ENCODE assay signal across 19 cellular contexts in genomic region chr15:95106781-95107180, GRCh38.
A peak's percentile ranks its signal among the peaks of the same experiment; 100 is the strongest.
DNase-seq lines count a peak whose midpoint lies in the region; TF ChIP-seq lines count a peak whose summit lies in the region.
"Had no signal": no experiment of that assay in that cellular context is flagged by ENCODE, and none has a peak within 500 bp of the region (broad histone marks: within the 10 kb centered on the region; RNA-seq: fewer than 3 reads in every experiment).

No MANE protein-coding gene starts in this region.

- POLR2A ChIA-PET in RWPE1 (lab: Yijun Ruan, JAX; ENCODE audit: low non-redundant PET) = no interaction called here

- TF ChIP-seq CTCF in neural progenitor cell (IDR thresholded peaks at IDR 0.05) = no peak
- no peak for TF ChIP-seq CTCF in RWPE1 (conservative IDR thresholded peaks at IDR 0.05; ENCODE audit: low read depth)
- TF ChIP-seq CTCF in right atrium auricular region (IDR thresholded peaks at IDR 0.05) = no peak

- peak overlapping the region; percentile 32 for H3K4me2 ChIP-seq in neural progenitor cell
- H3K4me2 ChIP-seq: BLaER1 treated with 17β-estradiol and CSF1 and Interleukin-3, amounts not matched to agents 10 nM and 100 nM had no signal

- H3F3A ChIP-seq in neural progenitor cell (ENCODE audit: low read depth) = no peaks in the 10 kb centered on the region

- CTCF ChIA-PET in RWPE1 (lab: Yijun Ruan, JAX) = no interaction called here

- H3K79me2 ChIP-seq in neural progenitor cell (ENCODE audit: low read depth) = no peaks in the 10 kb centered on the region

- H4K20me1 ChIP-seq in neural progenitor cell (ENCODE audit: low read depth) = no peaks in the 10 kb centered on the region
- H4K20me1 ChIP-seq: BLaER1 treated with 17β-estradiol and CSF1 and Interleukin-3, amounts not matched to agents 10 nM and 100 nM had no signal

- no peak overlapping the region for H3K27ac Mint-ChIP-seq in neural progenitor cell
- H3K27ac Mint-ChIP-seq: B cell; CD4-positive, alpha-beta T cell; CD8-positive, alpha-beta T cell had no signal

- peaks cover 10% of the 10 kb centered on the region for H3K4me1 ChIP-seq in neural progenitor cell
- no peaks in the 10 kb centered on the region for H3K4me1 ChIP-seq in right atrium auricular region
- H3K4me1 ChIP-seq: BLaER1 treated with 17β-estradiol and CSF1 and Interleukin-3, amounts not matched to agents 10 nM and 100 nM had no signal

- no peak overlapping the region for H2AFZ ChIP-seq in neural progenitor cell (replicated peaks)

- no peaks in the 10 kb centered on the region for H3K9me3 Mint-ChIP-seq in neural progenitor cell
- H3K9me3 Mint-ChIP-seq: CD8-positive, alpha-beta T cell had no signal

- in situ Hi-C loops in G401 (cut with HindIII; ENCODE audit: low sequenced_read_pairs) = no loop called here

- H3K4me3 ChIP-seq in neural progenitor cell (no peak overlapping the region), right atrium auricular region (no peak overlapping the region)
- H3K4me3 ChIP-seq: BLaER1 treated with 17β-estradiol and CSF1 and Interleukin-3, amounts not matched to agents 10 nM and 100 nM had no signal

- H3K9ac ChIP-seq in neural progenitor cell = no peak overlapping the region
- H3K9ac ChIP-seq: BLaER1 treated with 17β-estradiol and CSF1 and Interleukin-3, amounts not matched to agents 10 nM and 100 nM had no signal

- H3K27ac ChIP-seq in neural progenitor cell (no peak overlapping the region), RWPE1 (no peak overlapping the region), right atrium auricular region (no peak overlapping the region)
- H3K27ac ChIP-seq: BLaER1 treated with 17β-estradiol and CSF1 and Interleukin-3, amounts not matched to agents 10 nM and 100 nM; C4-2B had no signal

- no peaks in the 10 kb centered on the region for H3K36me3 ChIP-seq in neural progenitor cell
- H3K36me3 ChIP-seq in right atrium auricular region = no peaks in the 10 kb centered on the region
- H3K36me3 ChIP-seq: BLaER1 treated with 17β-estradiol and CSF1 and Interleukin-3, amounts not matched to agents 10 nM and 100 nM had no signal

- H3K36me3 Mint-ChIP-seq in neural progenitor cell = no peaks in the 10 kb centered on the region
- H3K36me3 Mint-ChIP-seq: CD8-positive, alpha-beta T cell had no signal

- peak; percentile 76 for DNase-seq in G401 (ENCODE audit: low spot score)
- peak; percentile 38 for DNase-seq in cerebellum (ENCODE audit: low spot score)
- DNase-seq in medulla oblongata (ENCODE audit: extremely low spot score) = peak; percentile 2
- peak; percentile 22 for DNase-seq in neural progenitor cell (ENCODE audit: low spot score)
- DNase-seq in NCI-H446 treated with DMSO at 0.1 percent for 48 hours (lab: John Stamatoyannopoulos, UW) = no peak
- DNase-seq in germinal center (ENCODE audit: low spot score) = no peak
- no peak for DNase-seq in RWPE1 (ENCODE audit: low spot score)
- DNase-seq in right atrium auricular region (ENCODE audit: low spot score) = no peak
- DNase-seq: 8988T; ACHN; Calu3; CD4-positive, alpha-beta T cell; CD8-positive, alpha-beta T cell; COR-L47; DMS79 treated with DMSO at 0.1 percent for 48 hours; GF-D8 had no signal

- H3K9me3 ChIP-seq in neural progenitor cell (ENCODE audit: low read depth) (no peaks in the 10 kb centered on the region), right atrium auricular region (no peaks in the 10 kb centered on the region)

- no peak overlapping the region for H3K4me3 Mint-ChIP-seq in neural progenitor cell
- H3K4me3 Mint-ChIP-seq: B cell; CD4-positive, alpha-beta T cell; CD8-positive, alpha-beta T cell had no signal

- no peaks in the 10 kb centered on the region for H3K27me3 Mint-ChIP-seq in neural progenitor cell (ENCODE audit: insufficient read depth, low read depth)
- H3K27me3 Mint-ChIP-seq: B cell; CD4-positive, alpha-beta T cell had no signal

- no peaks in the 10 kb centered on the region for H3K4me1 Mint-ChIP-seq in neural progenitor cell
- H3K4me1 Mint-ChIP-seq: B cell had no signal

- H3K27me3 ChIP-seq in neural progenitor cell (no peaks in the 10 kb centered on the region), right atrium auricular region (no peaks in the 10 kb centered on the region)
- H3K27me3 ChIP-seq: BLaER1 treated with 17β-estradiol and CSF1 and Interleukin-3, amounts not matched to agents 10 nM and 100 nM had no signal

Comparison
In these comparisons a context has a peak if more than half of its experiments do, and no peak if none do; other contexts are left out.
1. DNase-seq: peak in G401 (single experiment), cerebellum (single experiment), medulla oblongata (single experiment) and neural progenitor cell (single experiment); none in NCI-H446 treated with DMSO at 0.1 percent for 48 hours (single experiment), germinal center (single experiment), RWPE1 (single experiment) and right atrium auricular region (single experiment).